13 cellular contexts compared by ENCODE assay signal in the genomic region with DNA sequence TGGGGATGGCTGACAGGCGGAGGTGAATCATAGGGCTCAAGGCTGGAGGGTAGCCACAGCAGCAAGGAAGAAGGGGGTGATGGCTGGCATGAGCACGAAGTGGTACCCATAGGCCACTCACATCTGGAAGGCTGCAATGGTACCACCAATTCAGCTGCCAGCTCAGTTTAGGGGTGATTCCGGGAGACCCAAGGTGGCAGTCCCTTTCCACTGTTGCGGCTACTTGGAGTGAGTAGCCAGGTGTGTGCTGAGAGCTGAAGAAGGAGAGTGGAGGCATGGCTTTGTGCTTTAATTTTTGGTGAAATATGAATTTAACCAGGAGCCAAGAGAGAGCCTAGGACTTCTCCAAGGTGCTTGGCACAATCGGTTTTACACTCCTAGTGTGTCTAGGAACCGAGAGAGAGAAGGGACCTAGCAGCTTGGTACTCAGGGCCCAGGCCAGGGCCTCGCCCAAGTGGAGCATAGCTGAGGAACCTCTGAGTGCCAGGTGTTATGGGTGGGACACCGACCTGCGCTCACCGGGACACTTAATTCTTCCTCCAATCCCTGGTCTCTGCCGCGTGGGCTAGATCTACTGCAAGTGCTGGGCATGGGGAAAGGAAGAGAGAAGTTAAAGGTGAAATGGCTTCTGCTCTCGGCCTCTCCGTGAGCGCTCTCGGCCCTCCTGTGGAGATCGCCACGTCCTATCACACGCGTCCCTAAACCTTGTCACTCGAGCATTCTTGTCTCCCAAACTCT. TPM values are rescaled to one million over a fixed set of nuclear protein-coding genes. Genes with fewer than 3 reads are reported as not detected.
DNase-seq lines count a peak whose midpoint lies in the region; ATAC-seq, FAIRE-seq and TF ChIP-seq lines count a peak whose summit lies in the region.
"Had no signal": no experiment of that assay in that cellular context is flagged by ENCODE, and none has a peak within 500 bp of the region (broad histone marks: within the 10 kb centered on the region; RNA-seq: fewer than 3 reads in every experiment).

No MANE protein-coding gene starts in this region.

- POLR2A ChIA-PET in CD8-positive, alpha-beta memory T cell (lab: Charles Lee): no interaction called here
- POLR2A ChIA-PET in Panc1 (lab: Charles Lee): no interaction called here

- intact Hi-C loops in Panc1 (cut with micrococcal nuclease; ENCODE audit: unreplicated experiment): no loop called here

- H3K9me2 ChIP-seq in GM23248 (ENCODE audit: insufficient read depth): no peaks in the 10 kb centered on the region

- in situ Hi-C loops in Panc1 (cut with HindIII; ENCODE audit: low pct_unique_long_range_greater_than_20kb, low sequenced_read_pairs) (no loop called here), GM23248 (cut with MboI) (loop anchor here (10.0 kb wide), 1 partner anchor 58 kb away; no protein-coding TSS in a partner anchor)

- peak overlapping the region; percentile 89 for H3K23ac ChIP-seq in neuronal stem cell (ENCODE audit: low read depth, low read length, poor library complexity)

- H3K79me2 ChIP-seq in GM23248 (ENCODE audit: insufficient read depth): no peaks in the 10 kb centered on the region

- H3K9me3 Mint-ChIP-seq in CD8-positive, alpha-beta memory T cell: peaks cover 0 to 2% (median 0%) of the 10 kb centered on the region in 5 donors

- H3K79me1 ChIP-seq in neuronal stem cell (ENCODE audit: low read depth, low read length): no peaks in the 10 kb centered on the region

- peak overlapping the region; percentile 97 for H2BK15ac ChIP-seq in neuronal stem cell (ENCODE audit: low read length)

- DNase-seq in CD8-positive, alpha-beta memory T cell: no peak
- no peak for DNase-seq in Panc1 (ENCODE audit: low read depth, low spot score)
- DNase-seq in coronary artery (ENCODE audit: low spot score): no peak
- DNase-seq in neuronal stem cell (ENCODE audit: low spot score): no peak
- DNase-seq in NCI-H1105 (lab: John Stamatoyannopoulos, UW): no peak
- no peak for DNase-seq in small intestine
- DNase-seq in GM23248: no peak
- DNase-seq: activated CD8-positive, alpha-beta memory T cell treated with anti-CD3 and anti-CD28 coated beads, Interleukin-2, amount 50 U/mL, for 4 hours; MM.1S; right lobe of liver; SHP77; stimulated activated CD4-positive, alpha-beta T cell treated with anti-CD3 and anti-CD28 coated beads, Interleukin-4, amount 100 ng/mL, for 4 hours; stomach had no signal

- no peak overlapping the region for H3K4me3 ChIP-seq in CD8-positive, alpha-beta memory T cell (ENCODE audit: low read length)
- peak overlapping the region; percentile 41 to 45 for H3K4me3 ChIP-seq in Panc1 (ENCODE audit: low read depth in 2 of 2, low read length in 2 of 2)
- peak overlapping the region; percentile 42 for H3K4me3 ChIP-seq in coronary artery
- H3K4me3 ChIP-seq in neuronal stem cell (ENCODE audit: low read length in 2 of 2): no peak overlapping the region
- no peak overlapping the region for H3K4me3 ChIP-seq in small intestine (ENCODE audit: low read depth in 1 of 2, low read length in 2 of 2)
- no peak overlapping the region for H3K4me3 ChIP-seq in GM23248
- H3K4me3 ChIP-seq: right lobe of liver had no signal

- peaks cover 61% of the 10 kb centered on the region for H3K27me3 ChIP-seq in CD8-positive, alpha-beta memory T cell (ENCODE audit: insufficient read depth, low read length, poor library complexity, severe bottlenecking)
- peaks cover 7% of the 10 kb centered on the region for H3K27me3 ChIP-seq in Panc1 (ENCODE audit: control insufficient read depth, insufficient read depth, low read length)
- peaks cover 81 to 100% (median 100%) of the 10 kb centered on the region in 3 experiments for H3K27me3 ChIP-seq in neuronal stem cell (ENCODE audit: control insufficient read depth in 3 of 3, insufficient read depth in 3 of 3, low read depth in 1 of 3, low read length in 3 of 3)
- peaks cover 17 to 82% of the 10 kb centered on the region in 2 donors for H3K27me3 ChIP-seq in small intestine (ENCODE audit: control insufficient read depth in 2 of 2, insufficient read depth in 2 of 2, low read length in 2 of 2)
- H3K27me3 ChIP-seq in GM23248 (replicated peaks; ENCODE audit: insufficient read depth): peaks cover 90% of the 10 kb centered on the region

- H3K4me3 Mint-ChIP-seq in CD8-positive, alpha-beta memory T cell: peak overlapping the region in 5 of 7 donors; percentile 19 to 62 (median 57)

- H3K27me3 Mint-ChIP-seq in CD8-positive, alpha-beta memory T cell: peaks cover 68 to 74% of the 10 kb centered on the region in 2 donors

- H3K14ac ChIP-seq in neuronal stem cell (ENCODE audit: low read length): peak overlapping the region; percentile 5

- H3K27ac Mint-ChIP-seq in CD8-positive, alpha-beta memory T cell: no peak overlapping the region

- no TSS peak for BruUV-seq in Panc1 (replicated peaks; lab: Mats Ljungman, UMichigan)

- H4K20me1 ChIP-seq in GM23248 (ENCODE audit: insufficient read depth): no peaks in the 10 kb centered on the region

- no peak overlapping the region for H3K4ac ChIP-seq in neuronal stem cell (ENCODE audit: low read length)

- H4K8ac ChIP-seq in neuronal stem cell (ENCODE audit: low read depth, low read length): no peak overlapping the region

- CTCF ChIA-PET in CD8-positive, alpha-beta memory T cell (lab: Charles Lee): interaction anchor here (1.3 kb wide), 1 partner anchor 9 kb away, joined by 9 read pairs; no protein-coding TSS in a partner anchor
- CTCF ChIA-PET in Panc1 (lab: Charles Lee): no interaction called here

- no peak for ATAC-seq in Panc1
- ATAC-seq: right lobe of liver had no signal

- H4K91ac ChIP-seq in neuronal stem cell (ENCODE audit: low read depth, low read length, poor library complexity): no peak overlapping the region

- H3K9ac ChIP-seq in neuronal stem cell (ENCODE audit: low read depth, low read length, poor library complexity): no peak overlapping the region
- H3K9ac ChIP-seq in GM23248: no peak overlapping the region

- H3K4me1 Mint-ChIP-seq in CD8-positive, alpha-beta memory T cell: peaks cover 5 to 36% (median 21%) of the 10 kb centered on the region in 3 donors

- TF ChIP-seq CTCF in Panc1 (IDR thresholded peaks at IDR 0.05) (no peak), coronary artery (IDR thresholded peaks at IDR 0.05) (no peak)

- H2BK12ac ChIP-seq in neuronal stem cell (ENCODE audit: low read length): no peak overlapping the region

- peaks cover 0 to 2% (median 0%) of the 10 kb centered on the region in 3 donors for H3K36me3 Mint-ChIP-seq in CD8-positive, alpha-beta memory T cell

- no peak for FAIRE-seq in small intestine (lab: Jason Lieb, UNC)

- H3K4me2 ChIP-seq in neuronal stem cell (ENCODE audit: insufficient read depth, low read length, poor library complexity, severe bottlenecking): no peak overlapping the region
- no peak overlapping the region for H3K4me2 ChIP-seq in GM23248 (ENCODE audit: unreplicated experiment)

- peaks cover 3% of the 10 kb centered on the region for H3K4me1 ChIP-seq in CD8-positive, alpha-beta memory T cell (ENCODE audit: insufficient read depth, low read length)
- H3K4me1 ChIP-seq in Panc1 (ENCODE audit: control insufficient read depth, insufficient read depth, low read length) (peaks cover 6% of the 10 kb centered on the region; the same call in 1 of the 2 replicates), neuronal stem cell (ENCODE audit: control insufficient read depth in 2 of 2, insufficient read depth in 1 of 2, low read depth in 1 of 2, low read length in 2 of 2) (peaks cover 8 to 11% of the 10 kb centered on the region in 2 donors), small intestine (ENCODE audit: control insufficient read depth in 2 of 2, insufficient read depth in 1 of 2, low read depth in 1 of 2, low read length in 1 of 2) (no peaks in the 10 kb centered on the region), GM23248 (ENCODE audit: insufficient read depth) (no peaks in the 10 kb centered on the region)

- WGBS in neuronal stem cell (ENCODE audit: extremely low coverage in 2 of 2, insufficient read length in 2 of 2, insufficient replicate concordance in 1 of 2), 2 donors: no CpG with 5 or more reads among the region's 21 CpGs
- 21 to 30% (median 22%) methylated on average over 21 of the region's 21 CpGs for WGBS in small intestine, 3 donors
- WGBS in GM23248 (ENCODE audit: low coverage in 1 of 2, low lambda C conversion rate in 2 of 2, missing lambda C conversion rate in 2 of 2), 2 experiments: 13 to 16% methylated on average over 21 of the region's 21 CpGs

- peak overlapping the region; percentile 36 for H2AK5ac ChIP-seq in neuronal stem cell (ENCODE audit: low read depth, low read length)

- no peak overlapping the region for H2BK120ac ChIP-seq in neuronal stem cell (ENCODE audit: low read depth, low read length)

- H2AFZ ChIP-seq in neuronal stem cell (ENCODE audit: low read length) (no peak overlapping the region), GM23248 (no peak overlapping the region)

- no peaks in the 10 kb centered on the region for H3K9me3 ChIP-seq in CD8-positive, alpha-beta memory T cell (ENCODE audit: low read length)
- H3K9me3 ChIP-seq in Panc1 (ENCODE audit: control insufficient read depth, insufficient read depth, low read depth, low read length) (no peaks in the 10 kb centered on the region), neuronal stem cell (replicated peaks in 1 of 2; ENCODE audit: control insufficient read depth in 2 of 2, insufficient read depth in 1 of 2, low read depth in 1 of 2, low read length in 2 of 2) (peaks cover 6 to 16% of the 10 kb centered on the region in 2 donors), small intestine (ENCODE audit: control insufficient read depth, low read depth) (no peaks in the 10 kb centered on the region), GM23248 (ENCODE audit: low read depth) (no peaks in the 10 kb centered on the region)
- H3K9me3 ChIP-seq: right lobe of liver, stomach had no signal

- H3F3A ChIP-seq in GM23248 (ENCODE audit: insufficient read depth): no peaks in the 10 kb centered on the region

- no peak overlapping the region for H3K27ac ChIP-seq in CD8-positive, alpha-beta memory T cell (ENCODE audit: low read depth, low read length)
- H3K27ac ChIP-seq in Panc1 (ENCODE audit: low read length) (no peak overlapping the region), coronary artery (no peak overlapping the region), neuronal stem cell (replicated peaks; ENCODE audit: low read length) (no peak overlapping the region), small intestine (ENCODE audit: low read depth in 1 of 2, low read length in 1 of 2) (no peak overlapping the region), GM23248 (no peak overlapping the region)
- H3K27ac ChIP-seq: right lobe of liver, stomach had no signal

- no peaks in the 10 kb centered on the region for H3K36me3 ChIP-seq in CD8-positive, alpha-beta memory T cell (ENCODE audit: insufficient read depth, low read length)
- H3K36me3 ChIP-seq in Panc1 (ENCODE audit: control insufficient read depth, insufficient read depth, low read length): no peaks in the 10 kb centered on the region
- no peaks in the 10 kb centered on the region for H3K36me3 ChIP-seq in neuronal stem cell (replicated peaks in 1 of 2; ENCODE audit: control insufficient read depth in 2 of 2, insufficient read depth in 2 of 2, low read length in 2 of 2)
- no peaks in the 10 kb centered on the region for H3K36me3 ChIP-seq in small intestine (ENCODE audit: control insufficient read depth in 2 of 2, insufficient read depth in 2 of 2, low read length in 2 of 2)
- no peaks in the 10 kb centered on the region for H3K36me3 ChIP-seq in GM23248 (ENCODE audit: low read depth)
- H3K36me3 ChIP-seq: right lobe of liver, stomach had no signal

- no peak overlapping the region for H3K18ac ChIP-seq in neuronal stem cell (ENCODE audit: low read length)

- no peak overlapping the region for H2BK5ac ChIP-seq in neuronal stem cell (ENCODE audit: low read length)

RNA-seq across cellular contexts. Expression of a gene that starts 32.2 kb away (rescaled TPM):
- total RNA-seq in CD8-positive, alpha-beta memory T cell: 100 to 1,000 TPM; 106 to 110 TPM
- polyA plus RNA-seq in CD8-positive, alpha-beta memory T cell: 56.0 TPM
- total RNA-seq in Panc1 (2021; ENCODE audit: unreplicated experiment): 95.2 TPM
- 84.2 TPM for polyA plus RNA-seq in Panc1 (2012; ENCODE audit: insufficient read length)
- 21.3 TPM for polyA plus RNA-seq in neuronal stem cell (2013, experiment 1 of 2)
- polyA plus RNA-seq in neuronal stem cell (2013, experiment 2 of 2): 21.7 TPM
- polyA plus RNA-seq in small intestine (10 to 100 TPM; 33.0 to 47.0 (median 37.3) TPM), GM23248 (2016; fragmentation: Nextera tagmentation; extraction: Ambion mirVana) (16.0 and 18.7 TPM in 2 replicates)
- total RNA-seq in GM23248 (2014; rRNA removed; shearing (Covaris generic)): 57.7 and 66.7 TPM in 2 replicates

Comparison
In these comparisons a context has a peak if more than half of its experiments do, and no peak if none do; other contexts are left out.
1. H3K4me3 ChIP-seq: peak in Panc1 (2 of 2) and coronary artery (single experiment); none in CD8-positive, alpha-beta memory T cell (single experiment), neuronal stem cell (0 of 2), small intestine (0 of 2) and GM23248 (single experiment).